ENCODE assay signal across 24 cellular contexts in the genomic region with DNA sequence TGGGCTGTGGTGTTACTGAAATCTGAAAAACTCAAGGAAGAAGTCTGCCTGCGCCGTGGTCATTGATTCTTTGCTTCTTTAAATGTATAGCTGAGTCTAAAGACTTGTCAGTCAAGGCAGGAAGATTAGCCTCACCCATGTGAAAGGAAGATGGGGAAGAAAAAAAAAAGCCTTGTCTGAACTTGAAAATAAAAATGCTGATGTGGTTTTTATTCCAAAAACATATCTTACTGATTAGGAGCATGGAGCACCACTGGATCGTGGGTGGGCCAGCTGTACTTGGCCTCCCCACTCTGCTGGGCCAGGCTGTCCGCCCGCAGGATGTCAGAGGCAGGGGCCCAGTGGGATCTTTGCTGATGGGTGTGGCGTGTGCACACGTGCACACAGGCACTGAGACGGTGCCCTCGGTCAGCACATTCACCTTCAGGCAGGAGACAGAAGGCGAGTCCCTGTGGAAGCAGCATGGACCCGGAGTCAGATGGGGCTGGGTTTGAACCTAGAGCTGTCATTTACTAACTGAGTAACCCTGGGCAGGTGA.
A peak's percentile ranks its signal among the peaks of the same experiment; 100 is the strongest.
DNase-seq lines count a peak whose midpoint lies in the region; ATAC-seq, FAIRE-seq and TF ChIP-seq lines count a peak whose summit lies in the region.
"Had no signal": no experiment of that assay in that cellular context is flagged by ENCODE, and none has a peak within 500 bp of the region (broad histone marks: within the 10 kb centered on the region; RNA-seq: fewer than 3 reads in every experiment).

No MANE protein-coding gene starts in this region.

- 87% methylated on average over 11 of the region's 11 CpGs; no CpG with 5 or more reads in 1 of the 2 experiments for WGBS in H1 (ENCODE audit: extremely low coverage in 1 of 2, insufficient coverage in 1 of 2, insufficient read length in 1 of 2, insufficient replicate concordance in 2 of 2, low coverage in 1 of 2, low lambda C conversion rate in 2 of 2, missing lambda C conversion rate in 1 of 2), 2 experiments
- WGBS in stomach, 5 donors, result 50 to 70% (median 59%) methylated on average over 9 to 11 of the region's 11 CpGs

- H3K4me3 Mint-ChIP-seq in HFFc6, result no peak overlapping the region
- no peak overlapping the region for H3K4me3 Mint-ChIP-seq in CD4-positive, alpha-beta T cell
- H3K4me3 Mint-ChIP-seq: activated CD4-positive, alpha-beta memory T cell treated with anti-CD3 and anti-CD28 coated beads, Interleukin-2, amount 10 ng/mL, durations not matched to agents 7 days and 5 days; activated naive CD4-positive, alpha-beta T cell treated with anti-CD3 and anti-CD28 coated beads for 36 hours; T-helper 17 cell had no signal

- no peak overlapping the region for H2BK5ac ChIP-seq in H1 (ENCODE audit: low read depth, low read length)

- H3K27ac Mint-ChIP-seq in HFFc6, result peak overlapping the region; percentile 59
- H3K27ac Mint-ChIP-seq in CD4-positive, alpha-beta T cell, result no peak overlapping the region
- H3K27ac Mint-ChIP-seq: activated CD4-positive, alpha-beta memory T cell treated with anti-CD3 and anti-CD28 coated beads, Interleukin-2, amount 10 ng/mL, durations not matched to agents 7 days and 5 days; activated naive CD4-positive, alpha-beta T cell treated with anti-CD3 and anti-CD28 coated beads for 36 hours; T-helper 17 cell had no signal

- ATAC-seq in lower lobe of right lung, result no peak
- no peak for ATAC-seq in CD4-positive, alpha-beta T cell (ENCODE audit: poor library complexity)

- no peak overlapping the region for H3K56ac ChIP-seq in H1 (replicated peaks; ENCODE audit: insufficient read length, low read depth, low read length)

- no peak overlapping the region for H4K8ac ChIP-seq in H1 (ENCODE audit: extremely low read depth, insufficient read depth, low read length)

- H3K36me3 Mint-ChIP-seq in HFFc6 (ENCODE audit: low read depth), result no peaks in the 10 kb centered on the region; the same call in 1 of the 2 replicates
- H3K36me3 Mint-ChIP-seq in CD4-positive, alpha-beta T cell (ENCODE audit: low read depth), result no peaks in the 10 kb centered on the region

- no peak overlapping the region for H4K5ac ChIP-seq in H1 (ENCODE audit: insufficient read length, low read depth, low read length)

- peaks cover 10 to 15% of the 10 kb centered on the region in 2 experiments for H4K20me1 ChIP-seq in H1 (replicated peaks in 1 of 2; ENCODE audit: control insufficient read depth in 1 of 2, insufficient read depth in 2 of 2, low read length in 2 of 2)

- peaks cover 25 to 57% (median 53%) of the 10 kb centered on the region in 4 experiments for H3K27me3 ChIP-seq in H1 (replicated peaks in 1 of 4; ENCODE audit: control insufficient read depth in 3 of 4, extremely low read depth in 1 of 4, insufficient read depth in 3 of 4, low read length in 3 of 4)
- peaks cover 35% of the 10 kb centered on the region for H3K27me3 ChIP-seq in lower lobe of right lung (ENCODE audit: low read depth)
- peaks cover 17 to 68% (median 47%) of the 10 kb centered on the region in 3 donors for H3K27me3 ChIP-seq in stomach
- H3K27me3 ChIP-seq in CD4-positive, alpha-beta T cell (ENCODE audit: control insufficient read depth, insufficient read depth, low read length), result peaks cover 41% of the 10 kb centered on the region

- no peak for DNase-seq in HFFc6
- no peak for DNase-seq in H1 (ENCODE audit: low read depth in 1 of 2, low spot score in 2 of 2)
- DNase-seq in lower lobe of right lung, result no peak
- DNase-seq in stomach, result peak; percentile 13
- no peak for DNase-seq in kidney tubule cell (ENCODE audit: low spot score)
- DNase-seq in CD4-positive, alpha-beta T cell, result no peak
- DNase-seq in NCI-H82 treated with DMSO at 0.1 percent for 48 hours (lab: John Stamatoyannopoulos, UW; ENCODE audit: unreplicated experiment), result no peak
- DNase-seq in NCI-H1417 (lab: John Stamatoyannopoulos, UW), result no peak
- DNase-seq: activated CD4-positive, alpha-beta T cell treated with anti-CD3 and anti-CD28 coated beads for 1 hour; activated CD8-positive, alpha-beta memory T cell treated with anti-CD3 and anti-CD28 coated beads, Interleukin-2, amount 50 U/mL, for 48 hours; activated naive CD4-positive, alpha-beta T cell treated with anti-CD3 and anti-CD28 coated beads for 36 hours; AML-193; NCI-H1092; NCI-H524 treated with DMSO at 0.1 percent for 48 hours; occipital lobe; SHP77; stimulated activated CD4-positive, alpha-beta T cell treated with anti-CD3 and anti-CD28 coated beads, Interleukin-15, amount 100 ng/mL, for 24 hours; stimulated activated CD4-positive, alpha-beta T cell treated with anti-CD3 and anti-CD28 coated beads, Interleukin-4, amount 100 ng/mL, for 4 hours; T-helper 17 cell had no signal

- H3K18ac ChIP-seq in H1 (ENCODE audit: extremely low read depth, low read length), result no peak overlapping the region

- no peak overlapping the region for H2BK20ac ChIP-seq in H1 (ENCODE audit: low read length)

- no peak overlapping the region for H2BK120ac ChIP-seq in H1 (replicated peaks; ENCODE audit: low read depth, low read length)

- H3K4me3 ChIP-seq in H1 (ENCODE audit: extremely low read depth in 1 of 4, insufficient read depth in 2 of 4, low read depth in 3 of 4, low read length in 4 of 4) (no peak overlapping the region), lower lobe of right lung (no peak overlapping the region), stomach (no peak overlapping the region)
- H3K4me3 ChIP-seq: dorsolateral prefrontal cortex, gastroesophageal sphincter had no signal

- H3K36me3 ChIP-seq in H1 (ENCODE audit: control insufficient read depth in 2 of 4, insufficient read depth in 4 of 4, low read length in 3 of 4), result no peaks in the 10 kb centered on the region
- H3K36me3 ChIP-seq in lower lobe of right lung, result no peaks in the 10 kb centered on the region
- H3K36me3 ChIP-seq in stomach, result no peaks in the 10 kb centered on the region

- POLR2A ChIA-PET in H1 (lab: Charles Lee; ENCODE audit: partially characterized antibody), result interaction anchor here (1.1 kb wide), 1 partner anchor 13 kb away, joined by 4 read pairs; no protein-coding TSS in a partner anchor
- POLR2A ChIA-PET in CD4-positive, alpha-beta T cell (lab: Charles Lee), result no interaction called here

- H3K9me3 ChIP-seq in H1 (ENCODE audit: insufficient read depth in 2 of 2, low read depth in 1 of 2, low read length in 1 of 2) (no peaks in the 10 kb centered on the region; a peak in 1 of 4 replicates), lower lobe of right lung (no peaks in the 10 kb centered on the region), stomach (no peaks in the 10 kb centered on the region)
- no peaks in the 10 kb centered on the region for H3K9me3 ChIP-seq in CD4-positive, alpha-beta T cell (ENCODE audit: control insufficient read depth, low read length)

- H3K9ac ChIP-seq in H1 (replicated peaks in 1 of 4; ENCODE audit: extremely low read depth in 1 of 4, low read depth in 3 of 4, low read length in 3 of 4), result no peak overlapping the region

- H3K4me1 ChIP-seq in H1 (replicated peaks in 1 of 4; ENCODE audit: control insufficient read depth in 3 of 4, insufficient read depth in 4 of 4, low read length in 3 of 4) (peaks cover 0 to 8% (median 1%) of the 10 kb centered on the region in 4 experiments; a peak in 5 of 7 replicates), lower lobe of right lung (peaks cover 28% of the 10 kb centered on the region), stomach (peaks cover 13 to 32% (median 24%) of the 10 kb centered on the region in 4 donors)

- no peak overlapping the region for H3K4ac ChIP-seq in H1 (replicated peaks; ENCODE audit: insufficient read length, low read depth, low read length)

- H3K27ac ChIP-seq in H1 (ENCODE audit: low read depth, low read length) (no peak overlapping the region), lower lobe of right lung (peak overlapping the region; percentile 80), stomach (no peak overlapping the region)
- no peak overlapping the region for H3K27ac ChIP-seq in CD4-positive, alpha-beta T cell (ENCODE audit: low read depth, low read length)
- H3K27ac ChIP-seq: gastroesophageal sphincter had no signal

- CTCF ChIA-PET in H1 (lab: Charles Lee; ENCODE audit: partially characterized antibody), result interaction anchor here (0.6 to 7.9 kb wide), 43 partner anchors 9 to 1576 kb away, joined by 3 to 78 read pairs (median 6); partner anchors contain the start of gene ARHGAP8
- CTCF ChIA-PET in CD4-positive, alpha-beta T cell (lab: Charles Lee), result no interaction called here

- no peak overlapping the region for H4K91ac ChIP-seq in H1 (replicated peaks; ENCODE audit: insufficient read length, low read length)

- H3K4me2 ChIP-seq in H1 (ENCODE audit: insufficient read depth in 1 of 2, low read depth in 2 of 2, low read length in 2 of 2), result no peak overlapping the region

- FAIRE-seq in H1 (lab: Jason Lieb, UNC), result no peak
- FAIRE-seq: D721Med, endothelial cell of umbilical vein had no signal

- H2AK5ac ChIP-seq in H1 (ENCODE audit: low read depth, low read length), result no peak overlapping the region

- H3K79me1 ChIP-seq in H1 (ENCODE audit: low read depth, low read length), result no peaks in the 10 kb centered on the region; the same call in 1 of the 2 replicates

- no peak overlapping the region for H3K23ac ChIP-seq in H1 (ENCODE audit: insufficient read length)

- H2BK12ac ChIP-seq in H1 (ENCODE audit: low read depth, low read length), result 0 out of 2 replicates have a peak overlapping the region, but pooled peaks have one; percentile 23

- no peaks in the 10 kb centered on the region for H3K79me2 ChIP-seq in H1 (ENCODE audit: control insufficient read depth in 1 of 2, insufficient read depth in 2 of 2, low read length in 2 of 2)

- H3K23me2 ChIP-seq in H1 (ENCODE audit: low read depth, low read length), result peaks cover 13% of the 10 kb centered on the region; the same call in 1 of the 2 replicates

- H3K14ac ChIP-seq in H1 (ENCODE audit: insufficient read length), result no peak overlapping the region

- no peak for TF ChIP-seq RAD21 in H1 (IDR thresholded peaks at IDR 0.05 in 1 of 2, conservative IDR thresholded peaks at IDR 0.05 in 1 of 2; ENCODE audit: low read depth in 2 of 2, low read length in 2 of 2)

- TF ChIP-seq EP300 in H1 (IDR thresholded peaks at IDR 0.05; ENCODE audit: borderline replicate concordance in 1 of 2, low read depth in 2 of 2, low read length in 2 of 2) (no peak), stomach (IDR thresholded peaks at IDR 0.05) (no peak)

- intact Hi-C loops in lower lobe of right lung (cut with DNase I), result no loop called here
- intact Hi-C loops in stomach (cut with DNase I; ENCODE audit: low total_unique reads), result loop anchor here (10.0 kb wide), 1 partner anchor 220 kb away; no protein-coding TSS in a partner anchor
- intact Hi-C loops in CD4-positive, alpha-beta T cell (cut with DNase I, micrococcal nuclease), result loop anchor here in 1 of 2 experiments (10.0 kb wide), 2 partner anchors 220 to 250 kb away; no protein-coding TSS in a partner anchor

- no peak overlapping the region for H2BK15ac ChIP-seq in H1 (ENCODE audit: low read length)

- peaks cover 24% of the 10 kb centered on the region for H3K4me1 Mint-ChIP-seq in HFFc6 (ENCODE audit: low read depth)
- peaks cover 13% of the 10 kb centered on the region for H3K4me1 Mint-ChIP-seq in CD4-positive, alpha-beta T cell (ENCODE audit: low read depth)
- H3K4me1 Mint-ChIP-seq: activated CD4-positive, alpha-beta memory T cell treated with anti-CD3 and anti-CD28 coated beads, Interleukin-2, amount 10 ng/mL, durations not matched to agents 7 days and 5 days had no signal

- H3K27me3 Mint-ChIP-seq in HFFc6 (ENCODE audit: insufficient read depth), result peaks cover 51% of the 10 kb centered on the region
- peaks cover 35% of the 10 kb centered on the region for H3K27me3 Mint-ChIP-seq in CD4-positive, alpha-beta T cell

- H3K9me3 Mint-ChIP-seq in HFFc6, result no peaks in the 10 kb centered on the region
- H3K9me3 Mint-ChIP-seq in CD4-positive, alpha-beta T cell, result peaks cover 2% of the 10 kb centered on the region
- H3K9me3 Mint-ChIP-seq: activated CD4-positive, alpha-beta memory T cell treated with anti-CD3 and anti-CD28 coated beads, Interleukin-2, amount 10 ng/mL, durations not matched to agents 7 days and 5 days had no signal

- no peak overlapping the region for H2AFZ ChIP-seq in H1 (ENCODE audit: low read length)

- TF ChIP-seq CTCF in HFFc6 (IDR thresholded peaks at IDR 0.05) (no peak), H1 (IDR thresholded peaks at IDR 0.05; ENCODE audit: control extremely low read depth in 1 of 3, insufficient read depth in 1 of 3, low read depth in 1 of 3, low read length in 3 of 3) (no peak), lower lobe of right lung (IDR thresholded peaks at IDR 0.05) (no peak), stomach (IDR thresholded peaks at IDR 0.05) (no peak)
- TF ChIP-seq CTCF in CD4-positive, alpha-beta T cell (IDR thresholded peaks at IDR 0.05), result no peak

- TF ChIP-seq POLR2A in H1 (IDR thresholded peaks at IDR 0.05; ENCODE audit: control extremely low read depth in 1 of 2, low read depth in 2 of 2, low read length in 2 of 2), result no peak
- no peak for TF ChIP-seq POLR2A in stomach (IDR thresholded peaks at IDR 0.05)
